23 cellular contexts compared by ENCODE assay signal in genomic region chr20:48047453-48047852, GRCh38.
DNase-seq lines count a peak whose midpoint lies in the region; ATAC-seq, FAIRE-seq and TF ChIP-seq lines count a peak whose summit lies in the region.
"Had no signal": no experiment of that assay in that cellular context is flagged by ENCODE, and none has a peak within 500 bp of the region (broad histone marks: within the 10 kb centered on the region; RNA-seq: fewer than 3 reads in every experiment).

No MANE protein-coding gene starts in this region.

- DNase-seq in HepG2 (ENCODE audit: low spot score), result no peak
- DNase-seq in right lobe of liver, result no peak
- peak; percentile 51 for DNase-seq in PC-3
- DNase-seq in dermis blood vessel endothelial cell, result peak; percentile 4
- DNase-seq in NCI-H774 (lab: John Stamatoyannopoulos, UW), result no peak
- DNase-seq in osteoblast (ENCODE audit: insufficient read length, low spot score, missing footprints), result no peak
- DNase-seq: ACHN; C1 segment of cervical spinal cord; CD8-positive, alpha-beta memory T cell; DMS53; EL; Karpas-422; MV-4-11; NCI-H1417; NCI-H187; NCI-H2107; NCI-H2227 treated with DMSO at 0.1 percent for 48 hours; NCI-H524; Right ventricle myocardium superior; SK-N-SH had no signal

- POLR2A ChIA-PET in HepG2 (lab: Yijun Ruan, JAX) (no interaction called here), PC-3 (lab: Charles Lee; ENCODE audit: unreplicated experiment) (interaction anchor here (0.7 kb wide), 1 partner anchor 90 kb away, joined by 7 read pairs; no protein-coding TSS in a partner anchor)

- ATAC-seq in HepG2, result no peak
- ATAC-seq in right lobe of liver, result no peak
- ATAC-seq in PC-3, result no peak
- ATAC-seq in HG03095 (IDR thresholded peaks at IDR 0.05; ENCODE audit: unreplicated experiment), result no peak
- ATAC-seq: GM12878, Panc1 had no signal

- no peaks in the 10 kb centered on the region for H3K9me2 ChIP-seq in PC-3 (replicated peaks; ENCODE audit: low read length)
- H3K9me2 ChIP-seq: SK-N-SH had no signal

- no peaks in the 10 kb centered on the region for H3K4me1 ChIP-seq in HepG2 (ENCODE audit: insufficient read depth, low read length)
- H3K4me1 ChIP-seq in right lobe of liver, result no peaks in the 10 kb centered on the region
- peaks cover 18% of the 10 kb centered on the region for H3K4me1 ChIP-seq in PC-3 (ENCODE audit: insufficient read depth, low read length)
- H3K4me1 ChIP-seq in osteoblast (ENCODE audit: insufficient read depth, low read length), result no peaks in the 10 kb centered on the region

- no peak for TF ChIP-seq EP300 in HepG2 (IDR thresholded peaks at IDR 0.05; ENCODE audit: low read depth in 2 of 2, low read length in 2 of 2)
- no peak for TF ChIP-seq EP300 in HepG2 (CRISPR knock-in tag; IDR thresholded peaks at IDR 0.05; ENCODE audit: borderline replicate concordance)

- intact Hi-C loops in HepG2 (cut with micrococcal nuclease; ENCODE audit: unreplicated experiment), result no loop called here
- intact Hi-C loops in right lobe of liver (cut with DNase I), result no loop called here
- intact Hi-C loops in PC-3 (cut with micrococcal nuclease), result no loop called here

- no peak overlapping the region for H3K4me2 ChIP-seq in HepG2 (ENCODE audit: low read depth, low read length)
- no peak overlapping the region for H3K4me2 ChIP-seq in PC-3 (ENCODE audit: low read length)
- no peak overlapping the region for H3K4me2 ChIP-seq in osteoblast (ENCODE audit: insufficient read depth, low read length)
- H3K4me2 ChIP-seq: SK-N-SH had no signal

- H3K36me3 ChIP-seq in HepG2 (replicated peaks in 1 of 2; ENCODE audit: control insufficient read depth in 1 of 2, insufficient read depth in 2 of 2, low read length in 2 of 2) (no peaks in the 10 kb centered on the region), right lobe of liver (no peaks in the 10 kb centered on the region), PC-3 (ENCODE audit: low read depth, low read length) (no peaks in the 10 kb centered on the region), osteoblast (ENCODE audit: insufficient read depth, low read length) (no peaks in the 10 kb centered on the region)

- no peak for FAIRE-seq in HepG2 (lab: Jason Lieb, UNC)
- FAIRE-seq: GM12878 had no signal

- no peaks in the 10 kb centered on the region for H4K20me1 ChIP-seq in HepG2 (ENCODE audit: insufficient read depth, low read length)
- no peaks in the 10 kb centered on the region for H4K20me1 ChIP-seq in PC-3 (ENCODE audit: low read length)
- no peaks in the 10 kb centered on the region for H4K20me1 ChIP-seq in osteoblast (ENCODE audit: insufficient read depth, low read length)

- H3K27ac ChIP-seq in HepG2 (ENCODE audit: extremely low read length, insufficient read depth, low read length) (no peak overlapping the region), right lobe of liver (no peak overlapping the region), PC-3 (ENCODE audit: low read length) (no peak overlapping the region), osteoblast (ENCODE audit: low read depth, low read length) (no peak overlapping the region)

- H3K9ac ChIP-seq in HepG2 (ENCODE audit: insufficient read depth, low read depth, low read length) (no peak overlapping the region), PC-3 (ENCODE audit: low read length) (no peak overlapping the region)
- H3K9ac ChIP-seq: SK-N-SH had no signal

- H2AFZ ChIP-seq in HepG2 (ENCODE audit: low read length), result no peak overlapping the region
- peak overlapping the region; percentile 46 for H2AFZ ChIP-seq in PC-3 (ENCODE audit: low read length)
- no peak overlapping the region for H2AFZ ChIP-seq in osteoblast (ENCODE audit: low read length)

- no peaks in the 10 kb centered on the region for H3F3A ChIP-seq in PC-3 (ENCODE audit: low read length, unreplicated experiment)

- CTCF ChIA-PET in HepG2 (lab: Yijun Ruan, JAX; ENCODE audit: low intra/inter-chr PET ratio, low total read pairs) (no interaction called here), PC-3 (lab: Charles Lee) (no interaction called here)

- in situ Hi-C loops in HepG2 (cut with HindIII; ENCODE audit: extremely low pct_ligation_motif_present, low pct_unique_long_range_greater_than_20kb), result no loop called here

- BruUV-seq in HepG2 (replicated peaks; lab: Mats Ljungman, UMichigan) (no TSS peak), PC-3 (replicated peaks; lab: Mats Ljungman, UMichigan) (no TSS peak)

- 17% methylated on average over 4 of the region's 4 CpGs for WGBS in HepG2 (ENCODE audit: low lambda C conversion rate)
- WGBS in right lobe of liver (ENCODE audit: insufficient coverage, low coverage, low lambda C conversion rate, missing lambda C conversion rate), result 47% methylated on average over 4 of the region's 4 CpGs

- no peak for TF ChIP-seq POLR2A in HepG2 (IDR thresholded peaks at IDR 0.05; ENCODE audit: insufficient read depth in 1 of 2, low read depth in 2 of 2, low read length in 2 of 2)
- TF ChIP-seq POLR2A in right lobe of liver (IDR thresholded peaks at IDR 0.05), result no peak

- no peak for TF ChIP-seq RAD21 in HepG2 (CRISPR knock-in tag; IDR thresholded peaks at IDR 0.05)

- H3K4me3 ChIP-seq in HepG2 (replicated peaks in 1 of 3; ENCODE audit: insufficient read depth in 1 of 3, low read depth in 2 of 3, low read length in 3 of 3) (no peak overlapping the region), right lobe of liver (no peak overlapping the region), PC-3 (ENCODE audit: low read length) (no peak overlapping the region), osteoblast (ENCODE audit: insufficient read depth, low read length) (no peak overlapping the region)
- H3K4me3 ChIP-seq: GM12878 had no signal

- H3K79me2 ChIP-seq in HepG2 (ENCODE audit: insufficient read depth, low read length), result no peaks in the 10 kb centered on the region
- no peaks in the 10 kb centered on the region for H3K79me2 ChIP-seq in PC-3 (ENCODE audit: low read length)
- H3K79me2 ChIP-seq in osteoblast (ENCODE audit: insufficient read depth, low read length), result no peaks in the 10 kb centered on the region

- no peaks in the 10 kb centered on the region for H3K9me3 ChIP-seq in HepG2 (ENCODE audit: low read length)
- H3K9me3 ChIP-seq in right lobe of liver, result no peaks in the 10 kb centered on the region
- H3K9me3 ChIP-seq in PC-3 (ENCODE audit: low read length), result no peaks in the 10 kb centered on the region
- H3K9me3 ChIP-seq in osteoblast (ENCODE audit: low read depth, low read length), result no peaks in the 10 kb centered on the region
- H3K9me3 ChIP-seq: SK-N-SH had no signal

- TF ChIP-seq CTCF in HepG2 (CRISPR knock-in tag; IDR thresholded peaks at IDR 0.05) (no peak), right lobe of liver (IDR thresholded peaks at IDR 0.05) (no peak), PC-3 (conservative IDR thresholded peaks at IDR 0.05; ENCODE audit: low read depth, low read length) (no peak), osteoblast (IDR thresholded peaks at IDR 0.05; ENCODE audit: extremely low read depth, low read depth, low read length) (no peak)

- H3K27me3 ChIP-seq in HepG2 (ENCODE audit: control insufficient read depth in 1 of 2, insufficient read depth in 2 of 2, low read length in 2 of 2), result 0 out of 5 replicates have a peak, but pooled peaks cover 0 to 3% of the 10 kb centered on the region in 2 experiments
- H3K27me3 ChIP-seq in right lobe of liver, result no peaks in the 10 kb centered on the region
- H3K27me3 ChIP-seq in PC-3 (ENCODE audit: low read length), result no peaks in the 10 kb centered on the region
- peaks cover 2% of the 10 kb centered on the region for H3K27me3 ChIP-seq in osteoblast (ENCODE audit: insufficient read depth, low read length)

TF ChIP-seq in HepG2, 621 proteins besides CTCF, POLR2A, EP300 and RAD21:
- TF ChIP-seq MAFF (IDR thresholded peaks at IDR 0.05; ENCODE audit: low read depth, low read length) (peak; percentile 97), MAFK (conservative IDR thresholded peaks at IDR 0.05 in 1 of 2, IDR thresholded peaks at IDR 0.05 in 1 of 2; ENCODE audit: low read length in 2 of 2) (peak; percentile 97 to 98), ZMYM3 (CRISPR knock-in tag; IDR thresholded peaks at IDR 0.05) (no peak)

Comparison
In these comparisons a context has a peak if more than half of its experiments do, and no peak if none do; other contexts are left out.
1. DNase-seq: peak in PC-3 (single experiment) and dermis blood vessel endothelial cell (single experiment); none in HepG2 (single experiment), right lobe of liver (0 of 3), NCI-H774 (single experiment) and osteoblast (single experiment).